ENCODE assay signal across 17 cellular contexts in genomic region chr20:23645575-23645974, GRCh38. TPM values are rescaled to one million over a fixed set of nuclear protein-coding genes. Genes with fewer than 3 reads are reported as not detected.
"Had no signal": no experiment of that assay in that cellular context is flagged by ENCODE, and none has a peak within 500 bp of the region (broad histone marks: within the 10 kb centered on the region; RNA-seq: fewer than 3 reads in every experiment).

No MANE protein-coding gene starts in this region.

- H3K27me3 Mint-ChIP-seq: activated naive CD8-positive, alpha-beta T cell treated with anti-CD3 and anti-CD28 coated beads for 36 hours; naive thymus-derived CD8-positive, alpha-beta T cell had no signal

- H3K4me3 ChIP-seq: lower lobe of right lung, tibial nerve had no signal

- H3K36me3 ChIP-seq: brain microvascular endothelial cell, lower lobe of right lung, tibial nerve had no signal

- H3K27ac Mint-ChIP-seq: activated naive CD8-positive, alpha-beta T cell treated with anti-CD3 and anti-CD28 coated beads for 36 hours; immature natural killer cell; naive thymus-derived CD8-positive, alpha-beta T cell; progenitor cell of endocrine pancreas had no signal

- ATAC-seq: esophagus mucosa; lower lobe of right lung; naive thymus-derived CD8-positive, alpha-beta T cell; right cardiac atrium had no signal

- H3K9me3 Mint-ChIP-seq: activated naive CD8-positive, alpha-beta T cell treated with anti-CD3 and anti-CD28 coated beads for 36 hours; immature natural killer cell; naive thymus-derived CD8-positive, alpha-beta T cell had no signal

- H3K36me3 Mint-ChIP-seq: activated naive CD8-positive, alpha-beta T cell treated with anti-CD3 and anti-CD28 coated beads for 36 hours; immature natural killer cell; naive thymus-derived CD8-positive, alpha-beta T cell had no signal

- H3K27ac ChIP-seq: brain microvascular endothelial cell, lower lobe of right lung, tibial nerve had no signal

- FAIRE-seq: small intestine had no signal

- H3K4me1 Mint-ChIP-seq: activated naive CD8-positive, alpha-beta T cell treated with anti-CD3 and anti-CD28 coated beads for 36 hours; immature natural killer cell had no signal

- H3K4me3 Mint-ChIP-seq: activated naive CD8-positive, alpha-beta T cell treated with anti-CD3 and anti-CD28 coated beads for 36 hours; immature natural killer cell; naive thymus-derived CD8-positive, alpha-beta T cell had no signal

- H3K9me3 ChIP-seq: lower lobe of right lung, tibial nerve had no signal

- H3K27me3 ChIP-seq: brain microvascular endothelial cell, tibial nerve had no signal

- DNase-seq: activated CD4-positive, CD25-positive, alpha-beta regulatory T cell; activated gamma-delta T cell treated with Interleukin-2 at 50 U/mL for 16 hours; activated naive CD8-positive, alpha-beta T cell treated with anti-CD3 and anti-CD28 coated beads for 36 hours; activated T-cell treated with anti-CD3 and anti-CD28 coated beads, Interleukin-2, amount 50 U/mL, for 48 hours; brain microvascular endothelial cell; cerebellar nuclear complex; immature natural killer cell; lower lobe of right lung; naive thymus-derived CD8-positive, alpha-beta T cell; right cardiac atrium; small intestine had no signal

RNA-seq across cellular contexts. Expression of gene CST9, which starts 39.9 kb away (rescaled TPM):
- total RNA-seq: activated naive CD8-positive, alpha-beta T cell treated with anti-CD3 and anti-CD28 coated beads for 36 hours; dermis microvascular lymphatic vessel endothelial cell; esophagus mucosa; lower lobe of right lung; mononuclear cell; naive thymus-derived CD8-positive, alpha-beta T cell; progenitor cell of endocrine pancreas; right cardiac atrium; T-helper 2 cell treated with Interferon-gamma antibody and Interleukin-4, amounts not matched to agents 100 ng/mL and 5 ng/mL, for 36 hours had no signal
- polyA plus RNA-seq: immature natural killer cell; naive thymus-derived CD8-positive, alpha-beta T cell; right cardiac atrium; small intestine had no signal

RNA-seq across cellular contexts. Expression of gene CST4, which starts 43.3 kb away (rescaled TPM):
- total RNA-seq: activated naive CD8-positive, alpha-beta T cell treated with anti-CD3 and anti-CD28 coated beads for 36 hours; dermis microvascular lymphatic vessel endothelial cell; esophagus mucosa; lower lobe of right lung; mononuclear cell; naive thymus-derived CD8-positive, alpha-beta T cell; progenitor cell of endocrine pancreas; right cardiac atrium; T-helper 2 cell treated with Interferon-gamma antibody and Interleukin-4, amounts not matched to agents 100 ng/mL and 5 ng/mL, for 36 hours; tibial nerve had no signal
- polyA plus RNA-seq: immature natural killer cell; naive thymus-derived CD8-positive, alpha-beta T cell; right cardiac atrium; small intestine had no signal
